1 cellular context compared by ENCODE assay signal in genomic region chr17:42179911-42180410, GRCh38.
A peak's percentile ranks its signal among the peaks of the same experiment; 100 is the strongest.
TF ChIP-seq lines count a peak whose summit lies in the region.

No MANE protein-coding gene starts in this region.

TF ChIP-seq in HepG2, 621 proteins besides CTCF, POLR2A, EP300 and RAD21 (continues in another document):
- no peak for TF ChIP-seq GRHL1 (CRISPR knock-in tag; conservative IDR thresholded peaks at IDR 0.05)
- TF ChIP-seq PREB (CRISPR knock-in tag; IDR thresholded peaks at IDR 0.05): 0 out of 2 replicates have a peak, but pooled peaks have one; percentile 74
- TF ChIP-seq ZNF543 (CRISPR knock-in tag; IDR thresholded peaks at IDR 0.05): no peak; the same call in none of the 2 replicates
- no peak for TF ChIP-seq SRSF4 (IDR thresholded peaks at IDR 0.05; ENCODE audit: low read depth, low read length, poor library complexity, severe bottlenecking)
- no peak for TF ChIP-seq ZKSCAN1 (IDR thresholded peaks at IDR 0.05; ENCODE audit: low read length)
- TF ChIP-seq ZNF274 (CRISPR knock-in tag; IDR thresholded peaks at IDR 0.05): peak; percentile 73; the same call in 1 of the 2 replicates
- no peak for TF ChIP-seq ZNF569 (CRISPR knock-in tag; IDR thresholded peaks at IDR 0.05; ENCODE audit: borderline replicate concordance)
- no peak for TF ChIP-seq CBFB (CRISPR knock-in tag; IDR thresholded peaks at IDR 0.05)
- TF ChIP-seq DNMT3B (CRISPR knock-in tag; conservative IDR thresholded peaks at IDR 0.05): peak; percentile 97; the same call in 1 of the 2 replicates
- TF ChIP-seq ZFP82 (CRISPR knock-in tag; IDR thresholded peaks at IDR 0.05; ENCODE audit: borderline replicate concordance): no peak
- peak; percentile 93 for TF ChIP-seq MED13 (CRISPR knock-in tag; IDR thresholded peaks at IDR 0.05)
- 0 out of 2 replicates have a peak, but pooled peaks have one; percentile 21 for TF ChIP-seq ZNF20 (CRISPR knock-in tag; IDR thresholded peaks at IDR 0.05)
- peak; percentile 71; the same call in 1 of the 2 replicates for TF ChIP-seq ZNF691 (CRISPR knock-in tag; IDR thresholded peaks at IDR 0.05; ENCODE audit: borderline replicate concordance, low read depth)
- no peak; the same call in 1 of the 2 replicates for TF ChIP-seq ZNF530 (CRISPR knock-in tag; IDR thresholded peaks at IDR 0.05; ENCODE audit: low read depth)
- no peak for TF ChIP-seq ZNF33B (CRISPR knock-in tag; IDR thresholded peaks at IDR 0.05)
- TF ChIP-seq ZNF879 (CRISPR knock-in tag; IDR thresholded peaks at IDR 0.05): no peak
- TF ChIP-seq GZF1 (CRISPR knock-in tag; IDR thresholded peaks at IDR 0.05): no peak
- no peak for TF ChIP-seq RBFOX2 (IDR thresholded peaks at IDR 0.05; ENCODE audit: low read depth, low read length)
- peak; percentile 95 for TF ChIP-seq HOXD1 (CRISPR knock-in tag; IDR thresholded peaks at IDR 0.05)
- no peak for TF ChIP-seq HNRNPLL (IDR thresholded peaks at IDR 0.05; ENCODE audit: low read depth, low read length, poor library complexity, severe bottlenecking)
- TF ChIP-seq BRF2 (CRISPR knock-in tag; IDR thresholded peaks at IDR 0.05): no peak
- no peak for TF ChIP-seq CHD2 (IDR thresholded peaks at IDR 0.05; ENCODE audit: low read depth, low read length)
- TF ChIP-seq CEBPG (CRISPR knock-in tag; IDR thresholded peaks at IDR 0.05): 0 out of 2 replicates have a peak, but pooled peaks have one; percentile 11
- no peak for TF ChIP-seq IKZF1 (IDR thresholded peaks at IDR 0.05)
- peak; percentile 36; the same call in 1 of the 2 replicates for TF ChIP-seq NRL (CRISPR knock-in tag; IDR thresholded peaks at IDR 0.05; ENCODE audit: borderline replicate concordance)
- TF ChIP-seq, protein P1, sequence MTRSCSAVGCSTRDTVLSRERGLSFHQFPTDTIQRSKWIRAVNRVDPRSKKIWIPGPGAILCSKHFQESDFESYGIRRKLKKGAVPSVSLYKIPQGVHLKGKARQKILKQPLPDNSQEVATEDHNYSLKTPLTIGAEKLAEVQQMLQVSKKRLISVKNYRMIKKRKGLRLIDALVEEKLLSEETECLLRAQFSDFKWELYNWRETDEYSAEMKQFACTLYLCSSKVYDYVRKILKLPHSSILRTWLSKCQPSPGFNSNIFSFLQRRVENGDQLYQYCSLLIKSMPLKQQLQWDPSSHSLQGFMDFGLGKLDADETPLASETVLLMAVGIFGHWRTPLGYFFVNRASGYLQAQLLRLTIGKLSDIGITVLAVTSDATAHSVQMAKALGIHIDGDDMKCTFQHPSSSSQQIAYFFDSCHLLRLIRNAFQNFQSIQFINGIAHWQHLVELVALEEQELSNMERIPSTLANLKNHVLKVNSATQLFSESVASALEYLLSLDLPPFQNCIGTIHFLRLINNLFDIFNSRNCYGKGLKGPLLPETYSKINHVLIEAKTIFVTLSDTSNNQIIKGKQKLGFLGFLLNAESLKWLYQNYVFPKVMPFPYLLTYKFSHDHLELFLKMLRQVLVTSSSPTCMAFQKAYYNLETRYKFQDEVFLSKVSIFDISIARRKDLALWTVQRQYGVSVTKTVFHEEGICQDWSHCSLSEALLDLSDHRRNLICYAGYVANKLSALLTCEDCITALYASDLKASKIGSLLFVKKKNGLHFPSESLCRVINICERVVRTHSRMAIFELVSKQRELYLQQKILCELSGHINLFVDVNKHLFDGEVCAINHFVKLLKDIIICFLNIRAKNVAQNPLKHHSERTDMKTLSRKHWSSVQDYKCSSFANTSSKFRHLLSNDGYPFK (CRISPR knock-in tag; IDR thresholded peaks at IDR 0.05; ENCODE audit: borderline replicate concordance): no peak
- TF ChIP-seq ZSCAN22 (CRISPR knock-in tag; IDR thresholded peaks at IDR 0.05): no peak
- TF ChIP-seq MTA3 (CRISPR knock-in tag; IDR thresholded peaks at IDR 0.05): no peak
- TF ChIP-seq, protein P2, sequence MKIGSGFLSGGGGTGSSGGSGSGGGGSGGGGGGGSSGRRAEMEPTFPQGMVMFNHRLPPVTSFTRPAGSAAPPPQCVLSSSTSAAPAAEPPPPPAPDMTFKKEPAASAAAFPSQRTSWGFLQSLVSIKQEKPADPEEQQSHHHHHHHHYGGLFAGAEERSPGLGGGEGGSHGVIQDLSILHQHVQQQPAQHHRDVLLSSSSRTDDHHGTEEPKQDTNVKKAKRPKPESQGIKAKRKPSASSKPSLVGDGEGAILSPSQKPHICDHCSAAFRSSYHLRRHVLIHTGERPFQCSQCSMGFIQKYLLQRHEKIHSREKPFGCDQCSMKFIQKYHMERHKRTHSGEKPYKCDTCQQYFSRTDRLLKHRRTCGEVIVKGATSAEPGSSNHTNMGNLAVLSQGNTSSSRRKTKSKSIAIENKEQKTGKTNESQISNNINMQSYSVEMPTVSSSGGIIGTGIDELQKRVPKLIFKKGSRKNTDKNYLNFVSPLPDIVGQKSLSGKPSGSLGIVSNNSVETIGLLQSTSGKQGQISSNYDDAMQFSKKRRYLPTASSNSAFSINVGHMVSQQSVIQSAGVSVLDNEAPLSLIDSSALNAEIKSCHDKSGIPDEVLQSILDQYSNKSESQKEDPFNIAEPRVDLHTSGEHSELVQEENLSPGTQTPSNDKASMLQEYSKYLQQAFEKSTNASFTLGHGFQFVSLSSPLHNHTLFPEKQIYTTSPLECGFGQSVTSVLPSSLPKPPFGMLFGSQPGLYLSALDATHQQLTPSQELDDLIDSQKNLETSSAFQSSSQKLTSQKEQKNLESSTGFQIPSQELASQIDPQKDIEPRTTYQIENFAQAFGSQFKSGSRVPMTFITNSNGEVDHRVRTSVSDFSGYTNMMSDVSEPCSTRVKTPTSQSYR (CRISPR knock-in tag; IDR thresholded peaks at IDR 0.05; ENCODE audit: borderline replicate concordance): peak; percentile 89
- no peak for TF ChIP-seq ATRX (CRISPR knock-in tag; IDR thresholded peaks at IDR 0.05; ENCODE audit: borderline replicate concordance)
- TF ChIP-seq, protein P3, sequence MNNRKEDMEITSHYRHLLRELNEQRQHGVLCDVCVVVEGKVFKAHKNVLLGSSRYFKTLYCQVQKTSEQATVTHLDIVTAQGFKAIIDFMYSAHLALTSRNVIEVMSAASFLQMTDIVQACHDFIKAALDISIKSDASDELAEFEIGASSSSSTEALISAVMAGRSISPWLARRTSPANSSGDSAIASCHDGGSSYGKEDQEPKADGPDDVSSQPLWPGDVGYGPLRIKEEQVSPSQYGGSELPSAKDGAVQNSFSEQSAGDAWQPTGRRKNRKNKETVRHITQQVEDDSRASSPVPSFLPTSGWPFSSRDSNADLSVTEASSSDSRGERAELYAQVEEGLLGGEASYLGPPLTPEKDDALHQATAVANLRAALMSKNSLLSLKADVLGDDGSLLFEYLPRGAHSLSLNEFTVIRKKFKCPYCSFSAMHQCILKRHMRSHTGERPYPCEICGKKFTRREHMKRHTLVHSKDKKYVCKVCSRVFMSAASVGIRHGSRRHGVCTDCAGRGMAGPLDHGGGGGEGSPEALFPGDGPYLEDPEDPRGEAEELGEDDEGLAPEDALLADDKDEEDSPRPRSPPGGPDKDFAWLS (CRISPR knock-in tag; IDR thresholded peaks at IDR 0.05; ENCODE audit: borderline replicate concordance): no peak
- TF ChIP-seq TBL1XR1 (IDR thresholded peaks at IDR 0.05; ENCODE audit: borderline replicate concordance, low read length, partially characterized antibody): no peak
- TF ChIP-seq, protein P4, sequence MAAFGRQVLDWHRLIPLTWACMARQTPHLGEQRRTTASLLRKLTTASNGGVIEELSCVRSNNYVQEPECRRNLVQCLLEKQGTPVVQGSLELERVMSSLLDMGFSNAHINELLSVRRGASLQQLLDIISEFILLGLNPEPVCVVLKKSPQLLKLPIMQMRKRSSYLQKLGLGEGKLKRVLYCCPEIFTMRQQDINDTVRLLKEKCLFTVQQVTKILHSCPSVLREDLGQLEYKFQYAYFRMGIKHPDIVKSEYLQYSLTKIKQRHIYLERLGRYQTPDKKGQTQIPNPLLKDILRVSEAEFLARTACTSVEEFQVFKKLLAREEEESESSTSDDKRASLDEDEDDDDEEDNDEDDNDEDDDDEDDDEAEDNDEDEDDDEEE (CRISPR knock-in tag; IDR thresholded peaks at IDR 0.05): peak; percentile 92
- TF ChIP-seq, protein P5, sequence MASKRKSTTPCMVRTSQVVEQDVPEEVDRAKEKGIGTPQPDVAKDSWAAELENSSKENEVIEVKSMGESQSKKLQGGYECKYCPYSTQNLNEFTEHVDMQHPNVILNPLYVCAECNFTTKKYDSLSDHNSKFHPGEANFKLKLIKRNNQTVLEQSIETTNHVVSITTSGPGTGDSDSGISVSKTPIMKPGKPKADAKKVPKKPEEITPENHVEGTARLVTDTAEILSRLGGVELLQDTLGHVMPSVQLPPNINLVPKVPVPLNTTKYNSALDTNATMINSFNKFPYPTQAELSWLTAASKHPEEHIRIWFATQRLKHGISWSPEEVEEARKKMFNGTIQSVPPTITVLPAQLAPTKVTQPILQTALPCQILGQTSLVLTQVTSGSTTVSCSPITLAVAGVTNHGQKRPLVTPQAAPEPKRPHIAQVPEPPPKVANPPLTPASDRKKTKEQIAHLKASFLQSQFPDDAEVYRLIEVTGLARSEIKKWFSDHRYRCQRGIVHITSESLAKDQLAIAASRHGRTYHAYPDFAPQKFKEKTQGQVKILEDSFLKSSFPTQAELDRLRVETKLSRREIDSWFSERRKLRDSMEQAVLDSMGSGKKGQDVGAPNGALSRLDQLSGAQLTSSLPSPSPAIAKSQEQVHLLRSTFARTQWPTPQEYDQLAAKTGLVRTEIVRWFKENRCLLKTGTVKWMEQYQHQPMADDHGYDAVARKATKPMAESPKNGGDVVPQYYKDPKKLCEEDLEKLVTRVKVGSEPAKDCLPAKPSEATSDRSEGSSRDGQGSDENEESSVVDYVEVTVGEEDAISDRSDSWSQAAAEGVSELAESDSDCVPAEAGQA (IDR thresholded peaks at IDR 0.05; ENCODE audit: low read depth): no peak
- TF ChIP-seq, protein P5 (CRISPR knock-in tag; IDR thresholded peaks at IDR 0.05; ENCODE audit: borderline replicate concordance): peak; percentile 95; the same call in 1 of the 2 replicates
- TF ChIP-seq, protein P6, sequence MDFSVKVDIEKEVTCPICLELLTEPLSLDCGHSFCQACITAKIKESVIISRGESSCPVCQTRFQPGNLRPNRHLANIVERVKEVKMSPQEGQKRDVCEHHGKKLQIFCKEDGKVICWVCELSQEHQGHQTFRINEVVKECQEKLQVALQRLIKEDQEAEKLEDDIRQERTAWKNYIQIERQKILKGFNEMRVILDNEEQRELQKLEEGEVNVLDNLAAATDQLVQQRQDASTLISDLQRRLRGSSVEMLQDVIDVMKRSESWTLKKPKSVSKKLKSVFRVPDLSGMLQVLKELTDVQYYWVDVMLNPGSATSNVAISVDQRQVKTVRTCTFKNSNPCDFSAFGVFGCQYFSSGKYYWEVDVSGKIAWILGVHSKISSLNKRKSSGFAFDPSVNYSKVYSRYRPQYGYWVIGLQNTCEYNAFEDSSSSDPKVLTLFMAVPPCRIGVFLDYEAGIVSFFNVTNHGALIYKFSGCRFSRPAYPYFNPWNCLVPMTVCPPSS (IDR thresholded peaks at IDR 0.05): no peak
- peak; percentile 43; the same call in 1 of the 2 replicates for TF ChIP-seq ZNF652 (CRISPR knock-in tag; IDR thresholded peaks at IDR 0.05; ENCODE audit: borderline replicate concordance, low read depth)
- peak; percentile 83 for TF ChIP-seq EED (CRISPR knock-in tag; IDR thresholded peaks at IDR 0.05)
- TF ChIP-seq ZNF883 (CRISPR knock-in tag; IDR thresholded peaks at IDR 0.05; ENCODE audit: not compliant biosample characterization): peak; percentile 90
